19 cellular contexts compared by ENCODE assay signal in genomic region chr16:67195676-67196075, GRCh38. TPM values are rescaled to one million over a fixed set of nuclear protein-coding genes. Genes with fewer than 3 reads are reported as not detected.
A peak's percentile ranks its signal among the peaks of the same experiment; 100 is the strongest.
DNase-seq lines count a peak whose midpoint lies in the region; ATAC-seq and TF ChIP-seq lines count a peak whose summit lies in the region.
"Had no signal": no experiment of that assay in that cellular context is flagged by ENCODE, and none has a peak within 500 bp of the region (broad histone marks: within the 10 kb centered on the region; RNA-seq: fewer than 3 reads in every experiment).

No MANE protein-coding gene starts in this region.

- BruUV-seq in MCF 10A (replicated peaks; lab: Mats Ljungman, UMichigan) (no TSS peak), mammary epithelial cell (replicated peaks; lab: Mats Ljungman, UMichigan) (no TSS peak)

- dilution Hi-C loops in mammary epithelial cell (cut with HindIII; ENCODE audit: low sequenced_read_pairs), result loop anchor here (5.0 kb wide), 3 partner anchors 42 to 228 kb away; no protein-coding TSS in a partner anchor

- no peak overlapping the region for H3K9ac ChIP-seq in mammary epithelial cell (ENCODE audit: insufficient read depth, low read length)

- peaks cover 59% of the 10 kb centered on the region for H3K79me2 ChIP-seq in mammary epithelial cell (ENCODE audit: insufficient read depth, low read length)

- TF ChIP-seq POLR2A in ovary (IDR thresholded peaks at IDR 0.05), result no peak

- H3K9me3 Mint-ChIP-seq in MCF 10A (ENCODE audit: unreplicated experiment), result no peaks in the 10 kb centered on the region
- H3K9me3 Mint-ChIP-seq in activated T-helper 1 cell treated with anti-CD3 and anti-CD28 coated beads, Interleukin-12 subunit alpha, Interleukin-12 subunit beta, Interleukin-2, Interleukin-4 antibody, amounts not matched to agents 30 ng/mL and 10 ng/mL and 1 ng/mL, durations not matched to agents 14 hours and 24 hours and 36 hours, result no peaks in the 10 kb centered on the region
- H3K9me3 Mint-ChIP-seq in chondrocyte (ENCODE audit: low read depth), result no peaks in the 10 kb centered on the region
- no peaks in the 10 kb centered on the region for H3K9me3 Mint-ChIP-seq in stimulated activated memory B cell treated with anti-CD40 and anti-IgM and Interleukin-4, amounts not matched to agents 10 μg/mL and 1 μg/mL and 100 μg/mL, for 72 hours
- no peaks in the 10 kb centered on the region for H3K9me3 Mint-ChIP-seq in T-cell

- 68% methylated on average over 5 of the region's 5 CpGs for WGBS in mammary epithelial cell (ENCODE audit: low coverage, missing lambda C conversion rate)
- WGBS in ovary, 3 donors, result 71 to 79% (median 76%) methylated on average over 5 of the region's 5 CpGs

- TF ChIP-seq CTCF in MCF 10A (IDR thresholded peaks at IDR 0.05; ENCODE audit: unreplicated experiment) (no peak), mammary epithelial cell (conservative IDR thresholded peaks at IDR 0.05 in 1 of 2, IDR thresholded peaks at IDR 0.05 in 1 of 2; ENCODE audit: extremely low read depth in 1 of 2, insufficient read depth in 1 of 2, low read depth in 1 of 2, low read length in 2 of 2) (no peak), chondrocyte (IDR thresholded peaks at IDR 0.05) (no peak), dorsolateral prefrontal cortex (IDR thresholded peaks at IDR 0.05 in 54 of 56, conservative IDR thresholded peaks at IDR 0.05 in 2 of 56; ENCODE audit: low read depth in 1 of 56, partially characterized antibody in 56 of 56) (no peak), ovary (IDR thresholded peaks at IDR 0.05) (no peak)

- H3K4me3 Mint-ChIP-seq in MCF 10A (ENCODE audit: unreplicated experiment), result no peak overlapping the region
- peak overlapping the region; percentile 41 for H3K4me3 Mint-ChIP-seq in activated T-helper 1 cell treated with anti-CD3 and anti-CD28 coated beads, Interleukin-12 subunit alpha, Interleukin-12 subunit beta, Interleukin-2, Interleukin-4 antibody, amounts not matched to agents 30 ng/mL and 10 ng/mL and 1 ng/mL, durations not matched to agents 14 hours and 24 hours and 36 hours
- no peak overlapping the region for H3K4me3 Mint-ChIP-seq in chondrocyte (ENCODE audit: unreplicated experiment)
- H3K4me3 Mint-ChIP-seq in stimulated activated memory B cell treated with anti-CD40 and anti-IgM and Interleukin-4, amounts not matched to agents 10 μg/mL and 1 μg/mL and 100 μg/mL, for 72 hours, result no peak overlapping the region
- H3K4me3 Mint-ChIP-seq in T-cell, result no peak overlapping the region

- CTCF ChIA-PET in MCF 10A (lab: Yijun Ruan, JAX), result interaction anchor here (0.6 to 0.9 kb wide), 3 partner anchors 17 to 218 kb away, joined by 3 read pairs; no protein-coding TSS in a partner anchor
- CTCF ChIA-PET in mammary epithelial cell (lab: Charles Lee; ENCODE audit: low non-redundant PET), result no interaction called here
- CTCF ChIA-PET in T-cell (lab: Charles Lee), result interaction anchor here in 1 of 2 donors (0.5 kb wide), 1 partner anchor 186 kb away, joined by 3 read pairs; no protein-coding TSS in a partner anchor

- H3K4me2 ChIP-seq in mammary epithelial cell (ENCODE audit: insufficient read depth, low read depth, low read length), result no peak overlapping the region

- peaks cover 35% of the 10 kb centered on the region for H3K4me1 ChIP-seq in mammary epithelial cell (ENCODE audit: insufficient read depth, low read length)
- peaks cover 12% of the 10 kb centered on the region for H3K4me1 ChIP-seq in ovary (ENCODE audit: insufficient read depth)

- no peak overlapping the region for H3K4me3 ChIP-seq in mammary epithelial cell (replicated peaks in 1 of 3; ENCODE audit: insufficient read depth in 1 of 3, low read depth in 2 of 3, low read length in 3 of 3)
- no peak overlapping the region for H3K4me3 ChIP-seq in dorsolateral prefrontal cortex
- no peak overlapping the region for H3K4me3 ChIP-seq in ovary

- H3K36me3 ChIP-seq in mammary epithelial cell (ENCODE audit: insufficient read depth, low read length), result peaks cover 37% of the 10 kb centered on the region
- no peaks in the 10 kb centered on the region for H3K36me3 ChIP-seq in ovary

- no peak overlapping the region for H3K27ac ChIP-seq in mammary epithelial cell (ENCODE audit: insufficient read depth, low read depth, low read length)
- H3K27ac ChIP-seq in dorsolateral prefrontal cortex, result no peak overlapping the region
- no peak overlapping the region for H3K27ac ChIP-seq in ovary
- H3K27ac ChIP-seq: HL-60 had no signal

- in situ Hi-C loops in mammary epithelial cell (cut with MboI; ENCODE audit: low sequenced_read_pairs in 2 of 2), result no loop called here

- no peak for ATAC-seq in stimulated activated memory B cell treated with anti-CD40 and anti-IgM and Interleukin-4, amounts not matched to agents 10 μg/mL and 1 μg/mL and 100 μg/mL, for 72 hours
- ATAC-seq in T-cell (replicated peaks in 1 of 4), result no peak

- H3K27ac Mint-ChIP-seq in MCF 10A (ENCODE audit: low read depth, unreplicated experiment) (peak overlapping the region; percentile 14), chondrocyte (ENCODE audit: unreplicated experiment) (no peak overlapping the region), T-cell (no peak overlapping the region)
- no peak overlapping the region for H3K27ac Mint-ChIP-seq in activated T-helper 1 cell treated with anti-CD3 and anti-CD28 coated beads, Interleukin-12 subunit alpha, Interleukin-12 subunit beta, Interleukin-2, Interleukin-4 antibody, amounts not matched to agents 30 ng/mL and 10 ng/mL and 1 ng/mL, durations not matched to agents 14 hours and 24 hours and 36 hours
- peak overlapping the region; percentile 1 for H3K27ac Mint-ChIP-seq in stimulated activated memory B cell treated with anti-CD40 and anti-IgM and Interleukin-4, amounts not matched to agents 10 μg/mL and 1 μg/mL and 100 μg/mL, for 72 hours

- H4K20me1 ChIP-seq in mammary epithelial cell (ENCODE audit: insufficient read depth, low read length), result no peaks in the 10 kb centered on the region

- no peaks in the 10 kb centered on the region for H3K27me3 Mint-ChIP-seq in MCF 10A (ENCODE audit: insufficient read depth, unreplicated experiment)
- no peaks in the 10 kb centered on the region for H3K27me3 Mint-ChIP-seq in activated T-helper 1 cell treated with anti-CD3 and anti-CD28 coated beads, Interleukin-12 subunit alpha, Interleukin-12 subunit beta, Interleukin-2, Interleukin-4 antibody, amounts not matched to agents 30 ng/mL and 10 ng/mL and 1 ng/mL, durations not matched to agents 14 hours and 24 hours and 36 hours (ENCODE audit: insufficient read depth)
- no peaks in the 10 kb centered on the region for H3K27me3 Mint-ChIP-seq in chondrocyte (ENCODE audit: low read depth)
- no peaks in the 10 kb centered on the region for H3K27me3 Mint-ChIP-seq in stimulated activated memory B cell treated with anti-CD40 and anti-IgM and Interleukin-4, amounts not matched to agents 10 μg/mL and 1 μg/mL and 100 μg/mL, for 72 hours
- no peaks in the 10 kb centered on the region for H3K27me3 Mint-ChIP-seq in T-cell
- H3K27me3 Mint-ChIP-seq: CD4-positive, alpha-beta memory T cell had no signal

- POLR2A ChIA-PET in MCF 10A (lab: Yijun Ruan, JAX), result no interaction called here
- POLR2A ChIA-PET in T-cell (lab: Charles Lee), result no interaction called here

- intact Hi-C loops in MCF 10A (cut with micrococcal nuclease), result no loop called here
- intact Hi-C loops in mammary epithelial cell (cut with micrococcal nuclease), result no loop called here
- intact Hi-C loops in activated T-helper 1 cell treated with anti-CD3 and anti-CD28 coated beads, Interleukin-12 subunit alpha, Interleukin-12 subunit beta, Interleukin-2, Interleukin-4 antibody, amounts not matched to agents 30 ng/mL and 10 ng/mL and 1 ng/mL, durations not matched to agents 14 hours and 24 hours and 36 hours (cut with micrococcal nuclease), result no loop called here
- intact Hi-C loops in dorsolateral prefrontal cortex (cut with DNase I), result no loop called here
- intact Hi-C loops in ovary (cut with DNase I), result no loop called here

- H3K4me1 Mint-ChIP-seq in MCF 10A (ENCODE audit: insufficient read depth, unreplicated experiment), result peaks cover 43% of the 10 kb centered on the region
- H3K4me1 Mint-ChIP-seq in activated T-helper 1 cell treated with anti-CD3 and anti-CD28 coated beads, Interleukin-12 subunit alpha, Interleukin-12 subunit beta, Interleukin-2, Interleukin-4 antibody, amounts not matched to agents 30 ng/mL and 10 ng/mL and 1 ng/mL, durations not matched to agents 14 hours and 24 hours and 36 hours (ENCODE audit: low read depth), result peaks cover 51% of the 10 kb centered on the region
- peaks cover 36% of the 10 kb centered on the region for H3K4me1 Mint-ChIP-seq in chondrocyte (ENCODE audit: low read depth)
- peaks cover 74% of the 10 kb centered on the region for H3K4me1 Mint-ChIP-seq in stimulated activated memory B cell treated with anti-CD40 and anti-IgM and Interleukin-4, amounts not matched to agents 10 μg/mL and 1 μg/mL and 100 μg/mL, for 72 hours
- peaks cover 42 to 56% (median 43%) of the 10 kb centered on the region in 3 donors for H3K4me1 Mint-ChIP-seq in T-cell

- no peaks in the 10 kb centered on the region for H3K9me3 ChIP-seq in mammary epithelial cell (replicated peaks; ENCODE audit: insufficient read depth, low read length)
- H3K9me3 ChIP-seq in ovary, result no peaks in the 10 kb centered on the region

- no peak overlapping the region for H2AFZ ChIP-seq in mammary epithelial cell (ENCODE audit: low read depth, low read length)

- DNase-seq in MCF 10A (ENCODE audit: unreplicated experiment), result no peak
- DNase-seq in mammary epithelial cell, result no peak
- DNase-seq in activated T-helper 1 cell treated with anti-CD3 and anti-CD28 coated beads, Interleukin-12 subunit alpha, Interleukin-12 subunit beta, Interleukin-2, Interleukin-4 antibody, amounts not matched to agents 30 ng/mL and 10 ng/mL and 1 ng/mL, durations not matched to agents 14 hours and 24 hours and 36 hours (ENCODE audit: low spot score), result no peak
- peak; percentile 69 for DNase-seq in chondrocyte (ENCODE audit: low spot score)
- no peak for DNase-seq in dorsolateral prefrontal cortex
- no peak for DNase-seq in ovary
- DNase-seq in T-cell, result no peak
- DNase-seq: ACHN, DND-41, GDM1, HCEC 1CT, KBM-7, NCI-H1092, NCI-H2107, NCI-H446, Right ventricle myocardium superior had no signal

- H3K27me3 ChIP-seq in mammary epithelial cell (ENCODE audit: insufficient read depth, low read length) (no peaks in the 10 kb centered on the region), dorsolateral prefrontal cortex (no peaks in the 10 kb centered on the region), ovary (no peaks in the 10 kb centered on the region)

- no peak for TF ChIP-seq EP300 in ovary (IDR thresholded peaks at IDR 0.05)

- H3K36me3 Mint-ChIP-seq in MCF 10A (ENCODE audit: insufficient read depth, unreplicated experiment) (peaks cover 51% of the 10 kb centered on the region), chondrocyte (ENCODE audit: low read depth) (peaks cover 25% of the 10 kb centered on the region), T-cell (peaks cover 23% of the 10 kb centered on the region)
- H3K36me3 Mint-ChIP-seq in activated T-helper 1 cell treated with anti-CD3 and anti-CD28 coated beads, Interleukin-12 subunit alpha, Interleukin-12 subunit beta, Interleukin-2, Interleukin-4 antibody, amounts not matched to agents 30 ng/mL and 10 ng/mL and 1 ng/mL, durations not matched to agents 14 hours and 24 hours and 36 hours (ENCODE audit: low read depth), result peaks cover 46% of the 10 kb centered on the region
- H3K36me3 Mint-ChIP-seq in stimulated activated memory B cell treated with anti-CD40 and anti-IgM and Interleukin-4, amounts not matched to agents 10 μg/mL and 1 μg/mL and 100 μg/mL, for 72 hours, result peaks cover 47% of the 10 kb centered on the region

RNA-seq across cellular contexts. Expression of gene ELMO3, which starts 3.3 kb away (rescaled TPM):
- 9.6 and 12.0 TPM in 2 replicates for total RNA-seq in MCF 10A (2022)
- 10 to 100 TPM; 25.8 to 29.0 TPM for total RNA-seq in mammary epithelial cell
- polyA plus RNA-seq in mammary epithelial cell, result 37.4 TPM
- polyA minus RNA-seq in mammary epithelial cell, result 21.3 TPM
- total RNA-seq in activated T-helper 1 cell treated with anti-CD3 and anti-CD28 coated beads, Interleukin-12 subunit alpha, Interleukin-12 subunit beta, Interleukin-2, Interleukin-4 antibody, amounts not matched to agents 30 ng/mL and 10 ng/mL and 1 ng/mL, durations not matched to agents 14 hours and 24 hours and 36 hours, result 8.5 and 9.0 TPM in 2 replicates
- total RNA-seq in chondrocyte, result 1.1 to 1.2 TPM (median 1.1 TPM) in 3 replicates
- total RNA-seq in dorsolateral prefrontal cortex, result 1 to 10 TPM in 96 of 120 experiments, under 1 TPM in 24; 0.41 to 2.9 (median 1.3) TPM
- total RNA-seq in ovary, result 10 to 100 TPM in 1 of 7 donors, 1 to 10 TPM in 6; 1.1 to 14.8 (median 2.8) TPM
- polyA plus RNA-seq in ovary, result 1 to 10 TPM in 1 of 2 donors, not detected in 1; 1.2 TPM
- total RNA-seq in T-cell, result 10 to 100 TPM in 1 of 5 donors, 1 to 10 TPM in 4; 3.8 to 11.7 (median 8.8) TPM
- polyA plus RNA-seq: CD4-positive, alpha-beta memory T cell had no signal

RNA-seq across cellular contexts. Expression of gene E2F4, which starts 3.7 kb away (rescaled TPM):
- total RNA-seq in MCF 10A (2022) (81.0 and 85.5 TPM in 2 replicates), mammary epithelial cell (10 to 100 TPM; 48.8 to 64.4 TPM), chondrocyte (31.9 to 41.0 TPM (median 33.4 TPM) in 3 replicates), dorsolateral prefrontal cortex (10 to 100 TPM; 30.4 to 60.3 (median 41.7) TPM), ovary (10 to 100 TPM; 36.0 to 75.7 (median 52.9) TPM), T-cell (10 to 100 TPM; 59.4 to 97.1 (median 83.1) TPM)
- polyA plus RNA-seq in mammary epithelial cell (88.7 TPM), ovary (10 to 100 TPM; 17.6 to 36.2 TPM)
- 115 TPM for polyA minus RNA-seq in mammary epithelial cell
- 174 and 181 TPM in 2 replicates for total RNA-seq in activated T-helper 1 cell treated with anti-CD3 and anti-CD28 coated beads, Interleukin-12 subunit alpha, Interleukin-12 subunit beta, Interleukin-2, Interleukin-4 antibody, amounts not matched to agents 30 ng/mL and 10 ng/mL and 1 ng/mL, durations not matched to agents 14 hours and 24 hours and 36 hours

RNA-seq across cellular contexts. Expression of gene EXOC3L1, which starts 5.7 kb away (rescaled TPM):
- not detected in 2 replicates for total RNA-seq in MCF 10A (2022)
- total RNA-seq in mammary epithelial cell, result not detected
- polyA plus RNA-seq in mammary epithelial cell, result 0.03 TPM
- polyA minus RNA-seq in mammary epithelial cell, result not detected
- 0.34 TPM in 1 of 2 replicates, not detected in the other for total RNA-seq in activated T-helper 1 cell treated with anti-CD3 and anti-CD28 coated beads, Interleukin-12 subunit alpha, Interleukin-12 subunit beta, Interleukin-2, Interleukin-4 antibody, amounts not matched to agents 30 ng/mL and 10 ng/mL and 1 ng/mL, durations not matched to agents 14 hours and 24 hours and 36 hours
- not detected in 3 replicates for total RNA-seq in chondrocyte
- 1 to 10 TPM in 29 of 120 experiments, under 1 TPM in 66, not detected in 25; 0.20 to 2.3 (median 0.73) TPM for total RNA-seq in dorsolateral prefrontal cortex
- 10 to 100 TPM in 4 of 7 donors, 1 to 10 TPM in 3; 6.1 to 33.0 (median 16.4) TPM for total RNA-seq in ovary
- 10 to 100 TPM in 1 of 2 donors, under 1 TPM in 1; 0.32 to 12.2 TPM for polyA plus RNA-seq in ovary
- total RNA-seq in T-cell, result under 1 TPM in 1 of 5 donors, not detected in 4; 0.25 TPM
- total RNA-seq: CD4-positive, alpha-beta memory T cell had no signal

RNA-seq across cellular contexts. Expression of gene MATCAP1, which starts 11.9 kb away (rescaled TPM):
- total RNA-seq in MCF 10A (2022), result 18.1 and 18.7 TPM in 2 replicates
- 10 to 100 TPM in 1 of 2 donors, 1 to 10 TPM in 1; 8.0 to 24.9 TPM for total RNA-seq in mammary epithelial cell
- polyA plus RNA-seq in mammary epithelial cell, result 12.1 TPM
- polyA minus RNA-seq in mammary epithelial cell, result 3.9 TPM
- 45.5 and 48.2 TPM in 2 replicates for total RNA-seq in activated T-helper 1 cell treated with anti-CD3 and anti-CD28 coated beads, Interleukin-12 subunit alpha, Interleukin-12 subunit beta, Interleukin-2, Interleukin-4 antibody, amounts not matched to agents 30 ng/mL and 10 ng/mL and 1 ng/mL, durations not matched to agents 14 hours and 24 hours and 36 hours
- total RNA-seq in chondrocyte, result 28.0 to 45.0 TPM (median 29.9 TPM) in 3 replicates
- 100 to 1,000 TPM in 5 of 120 experiments, 10 to 100 TPM in 115; 51.2 to 112 (median 73.4) TPM for total RNA-seq in dorsolateral prefrontal cortex
- total RNA-seq in ovary, result 10 to 100 TPM; 16.8 to 96.4 (median 65.7) TPM
- 10 to 100 TPM; 15.4 to 38.4 TPM for polyA plus RNA-seq in ovary
- 10 to 100 TPM; 11.3 to 16.5 (median 14.8) TPM for total RNA-seq in T-cell

RNA-seq across cellular contexts. Expression of gene NOL3, which starts 25.3 kb away (rescaled TPM):
- total RNA-seq in MCF 10A (2022) (49.8 and 65.7 TPM in 2 replicates), mammary epithelial cell (10 to 100 TPM; 30.0 to 41.9 TPM), chondrocyte (21.9 to 34.6 TPM (median 31.2 TPM) in 3 replicates), dorsolateral prefrontal cortex (10 to 100 TPM; 23.0 to 67.7 (median 36.8) TPM), ovary (10 to 100 TPM; 14.1 to 31.7 (median 21.4) TPM), T-cell (1 to 10 TPM; 2.1 to 8.0 (median 5.2) TPM)
- polyA plus RNA-seq in mammary epithelial cell (22.1 TPM), ovary (10 to 100 TPM; 17.9 to 23.1 TPM)
- polyA minus RNA-seq in mammary epithelial cell, result 5.8 TPM
- total RNA-seq in activated T-helper 1 cell treated with anti-CD3 and anti-CD28 coated beads, Interleukin-12 subunit alpha, Interleukin-12 subunit beta, Interleukin-2, Interleukin-4 antibody, amounts not matched to agents 30 ng/mL and 10 ng/mL and 1 ng/mL, durations not matched to agents 14 hours and 24 hours and 36 hours, result 19.0 and 22.9 TPM in 2 replicates

Comparison
In these comparisons a context has a peak if more than half of its experiments do, and no peak if none do; other contexts are left out.
1. H3K27ac Mint-ChIP-seq: peak in MCF 10A (single experiment) and stimulated activated memory B cell treated with anti-CD40 and anti-IgM and Interleukin-4, amounts not matched to agents 10 μg/mL and 1 μg/mL and 100 μg/mL, for 72 hours (single experiment); none in activated T-helper 1 cell treated with anti-CD3 and anti-CD28 coated beads, Interleukin-12 subunit alpha, Interleukin-12 subunit beta, Interleukin-2, Interleukin-4 antibody, amounts not matched to agents 30 ng/mL and 10 ng/mL and 1 ng/mL, durations not matched to agents 14 hours and 24 hours and 36 hours (single experiment), chondrocyte (single experiment) and T-cell (0 of 2).